Comparison of ENCODE assay signal across 35 cellular contexts in genomic region chr5:27548415-27548814, GRCh38.
"Had no signal": no experiment of that assay in that cellular context is flagged by ENCODE, and none has a peak within 500 bp of the region (broad histone marks: within the 10 kb centered on the region; RNA-seq: fewer than 3 reads in every experiment).

No MANE protein-coding gene starts in this region.

- H3K4me1 ChIP-seq: Peyer's patch had no signal

- H3K27ac Mint-ChIP-seq: activated CD4-positive, alpha-beta memory T cell treated with anti-CD3 and anti-CD28 coated beads, Interleukin-2, amount 10 ng/mL, durations not matched to agents 7 days and 5 days; activated CD8-positive, alpha-beta memory T cell treated with anti-CD3 and anti-CD28 coated beads, Interleukin-2, amount 10 ng/mL, durations not matched to agents 7 days and 5 days; activated naive CD8-positive, alpha-beta T cell treated with anti-CD3 and anti-CD28 coated beads for 36 hours; activated T-cell treated with anti-CD3 and anti-CD28 coated beads, Interleukin-2, amount 50 U/mL, for 72 hours; activated T-helper 17 cell treated with anti-CD3 and anti-CD28 coated beads, Interleukin-2, amount 50 U/mL, for 72 hours had no signal

- H3K9me3 ChIP-seq: Peyer's patch had no signal

- H3K36me3 Mint-ChIP-seq: activated CD8-positive, alpha-beta memory T cell treated with anti-CD3 and anti-CD28 coated beads, Interleukin-2, amount 10 ng/mL, durations not matched to agents 7 days and 5 days; activated naive CD8-positive, alpha-beta T cell treated with anti-CD3 and anti-CD28 coated beads for 36 hours had no signal

- H3K36me3 ChIP-seq: brain microvascular endothelial cell, Peyer's patch had no signal

- DNase-seq: activated CD4-positive, alpha-beta memory T cell treated with anti-CD3 and anti-CD28 coated beads, Interleukin-2, amount 10 ng/mL, durations not matched to agents 7 days and 5 days; activated CD4-positive, alpha-beta T cell treated with anti-CD3 and anti-CD28 coated beads for 1 hour; activated CD4-positive, alpha-beta T cell treated with anti-CD3 and anti-CD28 coated beads for 48 hours; activated CD4-positive, CD25-positive, alpha-beta regulatory T cell; activated CD8-positive, alpha-beta memory T cell treated with anti-CD3 and anti-CD28 coated beads for 24 hours; activated CD8-positive, alpha-beta memory T cell treated with anti-CD3 and anti-CD28 coated beads, Interleukin-2, amount 10 ng/mL, durations not matched to agents 7 days and 5 days; activated CD8-positive, alpha-beta memory T cell treated with anti-CD3 and anti-CD28 coated beads, Interleukin-2, amount 50 U/mL, for 48 hours; activated effector memory CD4-positive, alpha-beta T cell treated with anti-CD3 and anti-CD28 coated beads, Interleukin-2, amount 50 U/mL, for 16 hours; activated naive CD4-positive, alpha-beta T cell; activated naive CD4-positive, alpha-beta T cell treated with anti-CD3 and anti-CD28 coated beads, Interleukin-2, amount 50 U/mL, for 16 hours; activated naive CD8-positive, alpha-beta T cell treated with anti-CD3 and anti-CD28 coated beads for 36 hours; activated T-cell treated with anti-CD3 and anti-CD28 coated beads, Interleukin-2, amount 50 U/mL, for 72 hours; amniotic stem cell; aorta; brain microvascular endothelial cell; central memory CD4-positive, alpha-beta T cell; MM.1S; MV-4-11; NCI-H1092; NCI-H1436 treated with DMSO at 0.1 percent for 48 hours; NCI-H1694 treated with DMSO at 0.1 percent for 48 hours; NCI-H2029; NCI-H345; NCI-H524 treated with DMSO at 0.1 percent for 48 hours; NK-92 treated with Interleukin-12 subunit alpha and Interleukin-12 subunit beta, amount 100 ng/mL, for 24 hours; PC-3; Peyer's patch; RPMI8226; SIG-M5; SW 1271; T-helper 1 cell; T-helper 2 cell; T-helper 9 cell had no signal

- H3K27me3 Mint-ChIP-seq: activated CD4-positive, alpha-beta memory T cell treated with anti-CD3 and anti-CD28 coated beads, Interleukin-2, amount 10 ng/mL, durations not matched to agents 7 days and 5 days; activated CD8-positive, alpha-beta memory T cell treated with anti-CD3 and anti-CD28 coated beads, Interleukin-2, amount 10 ng/mL, durations not matched to agents 7 days and 5 days; activated naive CD8-positive, alpha-beta T cell treated with anti-CD3 and anti-CD28 coated beads for 36 hours; activated T-helper 17 cell treated with anti-CD3 and anti-CD28 coated beads, Interleukin-2, amount 50 U/mL, for 72 hours had no signal

- H3K4me3 ChIP-seq: Peyer's patch had no signal

- H3K27me3 ChIP-seq: brain microvascular endothelial cell, Peyer's patch had no signal

- H3K4me3 Mint-ChIP-seq: activated CD4-positive, alpha-beta memory T cell treated with anti-CD3 and anti-CD28 coated beads, Interleukin-2, amount 10 ng/mL, durations not matched to agents 7 days and 5 days; activated CD8-positive, alpha-beta memory T cell treated with anti-CD3 and anti-CD28 coated beads, Interleukin-2, amount 10 ng/mL, durations not matched to agents 7 days and 5 days; activated naive CD8-positive, alpha-beta T cell treated with anti-CD3 and anti-CD28 coated beads for 36 hours; activated T-cell treated with anti-CD3 and anti-CD28 coated beads, Interleukin-2, amount 50 U/mL, for 72 hours; activated T-helper 17 cell treated with anti-CD3 and anti-CD28 coated beads, Interleukin-2, amount 50 U/mL, for 72 hours had no signal

- H3K27ac ChIP-seq: brain microvascular endothelial cell, Peyer's patch, VCaP had no signal

- H3K4me1 Mint-ChIP-seq: activated CD4-positive, alpha-beta memory T cell treated with anti-CD3 and anti-CD28 coated beads, Interleukin-2, amount 10 ng/mL, durations not matched to agents 7 days and 5 days; activated CD8-positive, alpha-beta memory T cell treated with anti-CD3 and anti-CD28 coated beads, Interleukin-2, amount 10 ng/mL, durations not matched to agents 7 days and 5 days; activated naive CD8-positive, alpha-beta T cell treated with anti-CD3 and anti-CD28 coated beads for 36 hours; activated T-helper 17 cell treated with anti-CD3 and anti-CD28 coated beads, Interleukin-2, amount 50 U/mL, for 72 hours had no signal
